1 cellular context compared by ENCODE assay signal in genomic region chr12:54028324-54029201, GRCh38.
TF ChIP-seq lines count a peak whose summit lies in the region.

Gene HOXC6 (plus strand): TSS chr12:54028440. CDS start chr12:54028522, 82 bp downstream.

TF ChIP-seq in SK-N-SH treated with all-trans-retinoic acid at 6 μM for 48 hours, 23 proteins besides CTCF, POLR2A, EP300 and RAD21 (continued from another document):
- no peak for TF ChIP-seq POU6F1 (CRISPR knock-in tag; IDR thresholded peaks at IDR 0.05; ENCODE audit: borderline replicate concordance, low read depth)
- no peak for TF ChIP-seq CREB5 (CRISPR knock-in tag; IDR thresholded peaks at IDR 0.05; ENCODE audit: low read depth)
- no peak for TF ChIP-seq PATZ1 (CRISPR knock-in tag; IDR thresholded peaks at IDR 0.05; ENCODE audit: borderline replicate concordance)
- TF ChIP-seq ZFP30 (CRISPR knock-in tag; IDR thresholded peaks at IDR 0.05) = no peak
- TF ChIP-seq RARB (CRISPR knock-in tag; IDR thresholded peaks at IDR 0.05) = no peak
